ENCODE assay signal across 14 cellular contexts in genomic region chr17:68034452-68034776, GRCh38. TPM values are rescaled to one million over a fixed set of nuclear protein-coding genes. Genes with fewer than 3 reads are reported as not detected.
A peak's percentile ranks its signal among the peaks of the same experiment; 100 is the strongest.
DNase-seq lines count a peak whose midpoint lies in the region; ATAC-seq and TF ChIP-seq lines count a peak whose summit lies in the region.
"Had no signal": no experiment of that assay in that cellular context is flagged by ENCODE, and none has a peak within 500 bp of the region (broad histone marks: within the 10 kb centered on the region; RNA-seq: fewer than 3 reads in every experiment).

No MANE protein-coding gene starts in this region.

- H3F3A ChIP-seq in PC-9 (ENCODE audit: insufficient read depth, low read depth) = peaks cover 12% of the 10 kb centered on the region; the same call in 1 of the 2 replicates

- DNase-seq in activated naive CD4-positive, alpha-beta T cell treated with Interleukin-2 at 50 U/mL for 16 hours = no peak
- DNase-seq in PC-9 (no peak), DMS 273 (lab: John Stamatoyannopoulos, UW; ENCODE audit: unreplicated experiment) (no peak), ecto neural progenitor cell (ENCODE audit: low spot score) (no peak), NOMO-1 (lab: John Stamatoyannopoulos, UW; ENCODE audit: unreplicated experiment in 2 of 2) (no peak)
- DNase-seq in stimulated activated effector memory CD8-positive, alpha-beta T cell treated with anti-CD3 and anti-CD28 coated beads, Interleukin-12 subunit alpha, Interleukin-12 subunit beta, amount 100 ng/mL, for 72 hours (ENCODE audit: low spot score in 2 of 2) = no peak
- DNase-seq: activated CD4-positive, alpha-beta T cell treated with anti-CD3 and anti-CD28 coated beads, Interleukin-2, amount 50 U/mL, for 48 hours; activated naive CD4-positive, alpha-beta T cell treated with anti-CD3 and anti-CD28 coated beads, Interleukin-2, amount 50 U/mL, for 16 hours; HCEC 1CT; naive B cell; NCI-H1417 treated with DMSO at 0.1 percent for 48 hours; NK-92 treated with Interleukin-12 subunit alpha and Interleukin-12 subunit beta, amount 100 ng/mL, for 24 hours had no signal

- no peaks in the 10 kb centered on the region; the same call in 1 of the 2 replicates for H3K9me2 ChIP-seq in PC-9 (ENCODE audit: insufficient read depth)

- ATAC-seq in stimulated activated effector memory CD8-positive, alpha-beta T cell treated with anti-CD3 and anti-CD28 coated beads, Interleukin-12 subunit alpha, Interleukin-12 subunit beta, amount 100 ng/mL, for 72 hours = no peak

- POLR2A ChIA-PET in PC-9 (lab: Charles Lee; ENCODE audit: unreplicated experiment) = no interaction called here

- peak overlapping the region; percentile 42 for H3K4me3 Mint-ChIP-seq in activated naive CD4-positive, alpha-beta T cell treated with anti-CD3 and anti-CD28 coated beads, Interleukin-2, amount 50 U/mL, for 24 hours
- peak overlapping the region; percentile 82 for H3K4me3 Mint-ChIP-seq in stimulated activated effector memory CD8-positive, alpha-beta T cell treated with anti-CD3 and anti-CD28 coated beads, Interleukin-12 subunit alpha, Interleukin-12 subunit beta, amount 100 ng/mL, for 72 hours

- H3K4me1 Mint-ChIP-seq in activated naive CD4-positive, alpha-beta T cell treated with anti-CD3 and anti-CD28 coated beads, Interleukin-2, amount 50 U/mL, for 24 hours = peaks cover 13% of the 10 kb centered on the region
- peaks cover 15% of the 10 kb centered on the region for H3K4me1 Mint-ChIP-seq in stimulated activated effector memory CD8-positive, alpha-beta T cell treated with anti-CD3 and anti-CD28 coated beads, Interleukin-12 subunit alpha, Interleukin-12 subunit beta, amount 100 ng/mL, for 72 hours

- no peak for TF ChIP-seq CTCF in PC-9 (conservative IDR thresholded peaks at IDR 0.05)

- no TSS peak for BruUV-seq in PC-9 (replicated peaks; lab: Mats Ljungman, UMichigan)

- peak overlapping the region; percentile 80 for H3K4me2 ChIP-seq in PC-9

- intact Hi-C loops in PC-9 (cut with micrococcal nuclease; ENCODE audit: unreplicated experiment) = no loop called here

- H3K4me3 ChIP-seq in PC-9 (peak overlapping the region; percentile 47; the same call in 1 of the 2 replicates), iPS-20b (ENCODE audit: low read length) (peak overlapping the region; percentile 51)

- no peak overlapping the region for H3K27ac ChIP-seq in PC-9
- peak overlapping the region; percentile 43 for H3K27ac ChIP-seq in iPS-20b (ENCODE audit: low read length)

- H3K27me3 ChIP-seq in PC-9 (ENCODE audit: insufficient read depth, low read depth) (no peaks in the 10 kb centered on the region), iPS-20b (ENCODE audit: insufficient read depth, low read length) (no peaks in the 10 kb centered on the region)

- H3K9me3 Mint-ChIP-seq in activated naive CD4-positive, alpha-beta T cell treated with anti-CD3 and anti-CD28 coated beads, Interleukin-2, amount 50 U/mL, for 24 hours = no peaks in the 10 kb centered on the region
- H3K9me3 Mint-ChIP-seq in stimulated activated effector memory CD8-positive, alpha-beta T cell treated with anti-CD3 and anti-CD28 coated beads, Interleukin-12 subunit alpha, Interleukin-12 subunit beta, amount 100 ng/mL, for 72 hours = no peaks in the 10 kb centered on the region
- H3K9me3 Mint-ChIP-seq: naive B cell had no signal

- peak overlapping the region; percentile 66 for H2AFZ ChIP-seq in PC-9

- H3K9me3 ChIP-seq in PC-9 (ENCODE audit: insufficient read depth, low read depth) (no peaks in the 10 kb centered on the region), iPS-20b (ENCODE audit: insufficient read depth, low read depth, low read length) (no peaks in the 10 kb centered on the region)

- peaks cover 11% of the 10 kb centered on the region; the same call in 1 of the 2 replicates for H4K20me1 ChIP-seq in PC-9 (ENCODE audit: insufficient read depth)

- H3K36me3 Mint-ChIP-seq in activated naive CD4-positive, alpha-beta T cell treated with anti-CD3 and anti-CD28 coated beads, Interleukin-2, amount 50 U/mL, for 24 hours = peaks cover 8% of the 10 kb centered on the region
- peaks cover 44% of the 10 kb centered on the region for H3K36me3 Mint-ChIP-seq in stimulated activated effector memory CD8-positive, alpha-beta T cell treated with anti-CD3 and anti-CD28 coated beads, Interleukin-12 subunit alpha, Interleukin-12 subunit beta, amount 100 ng/mL, for 72 hours
- H3K36me3 Mint-ChIP-seq: naive B cell had no signal

- peaks cover 39% of the 10 kb centered on the region for H3K79me2 ChIP-seq in PC-9 (ENCODE audit: low read depth)

- H3K36me3 ChIP-seq in PC-9 (ENCODE audit: low read depth) (peaks cover 17% of the 10 kb centered on the region), iPS-20b (ENCODE audit: insufficient read depth, low read depth, low read length) (peaks cover 34% of the 10 kb centered on the region)

- CTCF ChIA-PET in PC-9 (lab: Charles Lee) = interaction anchor here (0.6 kb wide), 1 partner anchor 683 kb away, joined by 4 read pairs; no protein-coding TSS in a partner anchor

- peak overlapping the region; percentile 67; the same call in 1 of the 2 replicates for H3K9ac ChIP-seq in iPS-20b (ENCODE audit: low read depth, low read length)

- H3K27ac Mint-ChIP-seq in activated naive CD4-positive, alpha-beta T cell treated with anti-CD3 and anti-CD28 coated beads, Interleukin-2, amount 50 U/mL, for 24 hours = no peak overlapping the region
- no peak overlapping the region for H3K27ac Mint-ChIP-seq in stimulated activated effector memory CD8-positive, alpha-beta T cell treated with anti-CD3 and anti-CD28 coated beads, Interleukin-12 subunit alpha, Interleukin-12 subunit beta, amount 100 ng/mL, for 72 hours

- no peaks in the 10 kb centered on the region for H3K27me3 Mint-ChIP-seq in activated naive CD4-positive, alpha-beta T cell treated with anti-CD3 and anti-CD28 coated beads, Interleukin-2, amount 50 U/mL, for 24 hours
- H3K27me3 Mint-ChIP-seq: naive B cell had no signal

- H3K4me1 ChIP-seq in PC-9 (replicated peaks; ENCODE audit: insufficient read depth) = peaks cover 26% of the 10 kb centered on the region
- peaks cover 18% of the 10 kb centered on the region; the same call in 1 of the 2 replicates for H3K4me1 ChIP-seq in iPS-20b (ENCODE audit: insufficient read depth, low read length)

RNA-seq across cellular contexts. Expression of gene KPNA2, which starts 1.1 kb away (rescaled TPM):
- 175 and 201 TPM in 2 replicates for total RNA-seq in PC-9 (2021)

RNA-seq across cellular contexts. Expression of gene C17orf58, which starts 38.1 kb away (rescaled TPM):
- 14.5 and 15.5 TPM in 2 replicates for total RNA-seq in PC-9 (2021)
